ENCODE assay signal across 14 cellular contexts in genomic region chr2:181308731-181309130, GRCh38.
DNase-seq lines count a peak whose midpoint lies in the region; ATAC-seq and TF ChIP-seq lines count a peak whose summit lies in the region.
"Had no signal": no experiment of that assay in that cellular context is flagged by ENCODE, and none has a peak within 500 bp of the region (broad histone marks: within the 10 kb centered on the region; RNA-seq: fewer than 3 reads in every experiment).

No MANE protein-coding gene starts in this region.

- H3K4me3 ChIP-seq in OCI-LY7 (ENCODE audit: low read depth, low read length, poor library complexity, severe bottlenecking) (peak overlapping the region; percentile 61), duodenal mucosa (ENCODE audit: low read depth in 1 of 2, low read length in 2 of 2) (no peak overlapping the region)
- H3K4me3 ChIP-seq: lung, pancreas had no signal

- H4K20me1 ChIP-seq in OCI-LY7 (ENCODE audit: insufficient read depth, low read length) = no peaks in the 10 kb centered on the region

- no peaks in the 10 kb centered on the region for H3K9me2 ChIP-seq in OCI-LY7 (ENCODE audit: insufficient read depth, low read length)

- H3K79me2 ChIP-seq in OCI-LY7 (ENCODE audit: insufficient read depth, low read depth, low read length) = no peaks in the 10 kb centered on the region

- POLR2A ChIA-PET in OCI-LY7 (lab: Charles Lee) (interaction anchor here (0.5 to 12.6 kb wide), 18 partner anchors 10 to 1411 kb away, joined by 3 to 261 read pairs (median 5); partner anchors contain the start of gene ITGA4), RWPE1 (lab: Yijun Ruan, JAX; ENCODE audit: low non-redundant PET) (no interaction called here)

- H3K9me3 Mint-ChIP-seq in activated T-cell treated with anti-CD3 and anti-CD28 coated beads, Interleukin-2, amount 50 U/mL, for 4 hours = no peaks in the 10 kb centered on the region
- no peaks in the 10 kb centered on the region for H3K9me3 Mint-ChIP-seq in stimulated activated naive CD8-positive, alpha-beta T cell treated with anti-CD3 and anti-CD28 coated beads, Interleukin-15, amount 100 ng/mL, for 72 hours

- H3K36me3 ChIP-seq in OCI-LY7 (ENCODE audit: insufficient read depth, low read length) (no peaks in the 10 kb centered on the region), duodenal mucosa (ENCODE audit: control insufficient read depth in 1 of 2, insufficient read depth in 2 of 2, low read length in 2 of 2) (no peaks in the 10 kb centered on the region)
- H3K36me3 ChIP-seq: pancreas had no signal

- no TSS peak for BruUV-seq in OCI-LY7 (replicated peaks; lab: Mats Ljungman, UMichigan)

- H3K4me3 Mint-ChIP-seq in activated T-cell treated with anti-CD3 and anti-CD28 coated beads, Interleukin-2, amount 50 U/mL, for 4 hours = peak overlapping the region; percentile 81
- H3K4me3 Mint-ChIP-seq in stimulated activated naive CD8-positive, alpha-beta T cell treated with anti-CD3 and anti-CD28 coated beads, Interleukin-15, amount 100 ng/mL, for 72 hours = peak overlapping the region; percentile 0 to 91

- ATAC-seq in activated T-cell treated with anti-CD3 and anti-CD28 coated beads, Interleukin-2, amount 50 U/mL, for 4 hours = no peak
- ATAC-seq in stimulated activated naive CD8-positive, alpha-beta T cell treated with anti-CD3 and anti-CD28 coated beads, Interleukin-15, amount 100 ng/mL, for 72 hours = no peak
- ATAC-seq in GM18505 (IDR thresholded peaks at IDR 0.05; ENCODE audit: unreplicated experiment) = no peak
- ATAC-seq: esophagus mucosa, pancreas had no signal

- peak overlapping the region; percentile 96 for H2AFZ ChIP-seq in OCI-LY7 (ENCODE audit: low read length)

- no peaks in the 10 kb centered on the region for H3K27me3 ChIP-seq in duodenal mucosa (ENCODE audit: control insufficient read depth in 1 of 2, insufficient read depth in 2 of 2, low read length in 2 of 2)
- H3K27me3 ChIP-seq: pancreas had no signal

- H3K4me1 Mint-ChIP-seq in activated T-cell treated with anti-CD3 and anti-CD28 coated beads, Interleukin-2, amount 50 U/mL, for 4 hours (ENCODE audit: low read depth) = peaks cover 82% of the 10 kb centered on the region
- peaks cover 63% of the 10 kb centered on the region for H3K4me1 Mint-ChIP-seq in stimulated activated naive CD8-positive, alpha-beta T cell treated with anti-CD3 and anti-CD28 coated beads, Interleukin-15, amount 100 ng/mL, for 72 hours

- no peaks in the 10 kb centered on the region for H3K36me3 Mint-ChIP-seq in activated T-cell treated with anti-CD3 and anti-CD28 coated beads, Interleukin-2, amount 50 U/mL, for 4 hours (ENCODE audit: insufficient read depth)

- H3K27ac ChIP-seq in OCI-LY7 (ENCODE audit: low read depth, low read length, poor library complexity, severe bottlenecking) = peak overlapping the region; percentile 98
- peak overlapping the region; percentile 26 for H3K27ac ChIP-seq in duodenal mucosa (ENCODE audit: low read depth, low read length)
- no peak overlapping the region for H3K27ac ChIP-seq in RWPE1

- CTCF ChIA-PET in OCI-LY7 (lab: Charles Lee; ENCODE audit: unreplicated experiment) = interaction anchor here (0.8 to 1.5 kb wide), 3 partner anchors 48 to 158 kb away, joined by 3 to 5 read pairs (median 4); partner anchors contain the start of gene ITGA4
- CTCF ChIA-PET in RWPE1 (lab: Yijun Ruan, JAX) = interaction anchor here (0.6 kb wide), 1 partner anchor 398 kb away, joined by 3 read pairs; no protein-coding TSS in a partner anchor

- no peaks in the 10 kb centered on the region for H3K27me3 Mint-ChIP-seq in activated T-cell treated with anti-CD3 and anti-CD28 coated beads, Interleukin-2, amount 50 U/mL, for 4 hours (ENCODE audit: low read depth)
- no peaks in the 10 kb centered on the region for H3K27me3 Mint-ChIP-seq in stimulated activated naive CD8-positive, alpha-beta T cell treated with anti-CD3 and anti-CD28 coated beads, Interleukin-15, amount 100 ng/mL, for 72 hours

- intact Hi-C loops in OCI-LY7 (cut with micrococcal nuclease; ENCODE audit: unreplicated experiment) = loop anchor here (5.0 to 10.0 kb wide), 3 partner anchors 326 to 1431 kb away; partner anchors contain the start of genes DNAJC10 and UBE2E3

- TF ChIP-seq CTCF in OCI-LY7 (conservative IDR thresholded peaks at IDR 0.05; ENCODE audit: low read length) = no peak
- no peak for TF ChIP-seq CTCF in RWPE1 (conservative IDR thresholded peaks at IDR 0.05; ENCODE audit: low read depth)

- H3K9ac ChIP-seq in duodenal mucosa (ENCODE audit: low read depth in 1 of 2, low read length in 2 of 2) = no peak overlapping the region

- peak overlapping the region in 1 of 2 donors; percentile 99 for H3K27ac Mint-ChIP-seq in stimulated activated naive CD8-positive, alpha-beta T cell treated with anti-CD3 and anti-CD28 coated beads, Interleukin-15, amount 100 ng/mL, for 72 hours

- no peak for DNase-seq in activated T-cell treated with anti-CD3 and anti-CD28 coated beads, Interleukin-2, amount 50 U/mL, for 4 hours
- no peak for DNase-seq in activated T-cell treated with anti-CD3 and anti-CD28 coated beads, Interleukin-2, amount 50 U/mL, for 48 hours
- DNase-seq in OCI-LY7 (ENCODE audit: low spot score) = no peak
- DNase-seq in stimulated activated naive CD8-positive, alpha-beta T cell treated with anti-CD3 and anti-CD28 coated beads, Interleukin-15, amount 100 ng/mL, for 72 hours = no peak
- DNase-seq in islet precursor cell = no peak
- DNase-seq in RWPE1 (ENCODE audit: low spot score) = no peak
- DNase-seq: activated effector memory CD4-positive, alpha-beta T cell treated with Interleukin-2 at 50 U/mL for 16 hours; central memory CD4-positive, alpha-beta T cell; NCI-H2107; pancreas had no signal

- no peak for TF ChIP-seq POLR2A in GM18505 (IDR thresholded peaks at IDR 0.05; ENCODE audit: borderline replicate concordance, extremely low read depth, insufficient read depth, insufficient read length)

- H3K4me1 ChIP-seq in OCI-LY7 (ENCODE audit: insufficient read depth, low read length, poor library complexity, severe bottlenecking) (peaks cover 96% of the 10 kb centered on the region), duodenal mucosa (ENCODE audit: control insufficient read depth in 1 of 2, insufficient read depth in 2 of 2, low read length in 2 of 2) (peaks cover 10% of the 10 kb centered on the region in 2 donors)
- H3K4me1 ChIP-seq: pancreas had no signal

- peak overlapping the region; percentile 76 for H3K4me2 ChIP-seq in OCI-LY7 (ENCODE audit: low read length)

- H3K9me3 ChIP-seq in OCI-LY7 (ENCODE audit: low read length) (no peaks in the 10 kb centered on the region), duodenal mucosa (ENCODE audit: control insufficient read depth in 1 of 2, low read length in 2 of 2) (no peaks in the 10 kb centered on the region)
- H3K9me3 ChIP-seq: pancreas had no signal
